ENCODE assay signal across 12 cellular contexts in the genomic region with DNA sequence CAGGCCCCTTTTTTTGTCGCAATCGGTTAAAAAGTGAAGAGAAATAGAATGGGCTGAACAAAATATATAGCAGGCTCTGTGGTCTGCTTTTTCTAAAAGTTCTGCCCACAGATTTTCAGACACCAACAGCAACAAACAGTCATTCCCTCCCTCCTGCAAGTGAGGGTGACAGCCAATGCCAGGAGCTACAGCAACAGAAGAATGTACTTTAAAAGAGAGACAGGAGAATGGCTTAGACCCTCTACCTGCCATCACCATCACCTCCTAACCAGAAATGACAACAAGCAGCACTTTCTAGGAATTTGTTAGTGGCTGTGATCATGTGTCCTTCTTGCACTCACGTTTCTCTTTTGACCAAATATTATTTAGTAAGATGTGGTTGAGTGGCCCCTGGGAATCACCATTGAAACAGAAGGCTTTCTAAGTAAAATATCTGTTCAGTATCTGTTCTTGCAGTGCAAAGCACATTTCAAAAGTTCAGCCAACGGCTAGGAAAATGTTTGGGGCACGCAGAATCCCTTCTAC.
DNase-seq lines count a peak whose midpoint lies in the region; ATAC-seq and TF ChIP-seq lines count a peak whose summit lies in the region.
"Had no signal": no experiment of that assay in that cellular context is flagged by ENCODE, and none has a peak within 500 bp of the region (broad histone marks: within the 10 kb centered on the region; RNA-seq: fewer than 3 reads in every experiment).

No MANE protein-coding gene starts in this region.

- H3K27ac ChIP-seq in caudate nucleus (ENCODE audit: low read depth, low read length) = peak overlapping the region; percentile 71
- no peak overlapping the region for H3K27ac ChIP-seq in upper lobe of left lung
- H3K27ac ChIP-seq in aorta (ENCODE audit: low read depth in 1 of 2, low read length in 2 of 2) = no peak overlapping the region

- DNase-seq in stimulated activated naive CD8-positive, alpha-beta T cell treated with anti-CD3 and anti-CD28 coated beads, Interleukin-15, amount 100 ng/mL, for 72 hours = no peak
- DNase-seq in stimulated activated naive CD8-positive, alpha-beta T cell treated with anti-CD3 and anti-CD28 coated beads, Interleukin-15, Interleukin-2, amounts not matched to agents 100 U/mL and 50 U/mL, for 24 hours = no peak
- DNase-seq in caudate nucleus (lab: John Stamatoyannopoulos, UW) = no peak
- no peak for DNase-seq in NCI-H1436 treated with DMSO at 0.1 percent for 48 hours (lab: John Stamatoyannopoulos, UW)
- DNase-seq in upper lobe of left lung = no peak
- DNase-seq in iPS-NIHi11 (ENCODE audit: low spot score) = no peak
- DNase-seq in aorta = no peak
- DNase-seq: H9, NCI-H2227 treated with DMSO at 0.1 percent for 48 hours, T1000 had no signal

- no peak for TF ChIP-seq CTCF in upper lobe of left lung (IDR thresholded peaks at IDR 0.05)

- H3K4me1 Mint-ChIP-seq in stimulated activated naive CD8-positive, alpha-beta T cell treated with anti-CD3 and anti-CD28 coated beads, Interleukin-15, amount 100 ng/mL, for 72 hours = peaks cover 65% of the 10 kb centered on the region

- no peak for TF ChIP-seq POLR2A in upper lobe of left lung (IDR thresholded peaks at IDR 0.05)

- H3K4me3 ChIP-seq in upper lobe of left lung (no peak overlapping the region), aorta (ENCODE audit: low read length in 2 of 2) (no peak overlapping the region)

- TF ChIP-seq EP300 in upper lobe of left lung (IDR thresholded peaks at IDR 0.05) = no peak

- H3K4me1 ChIP-seq in upper lobe of left lung (peaks cover 23 to 33% (median 28%) of the 10 kb centered on the region in 4 donors), aorta (ENCODE audit: control insufficient read depth in 1 of 2, insufficient read depth in 2 of 2, low read length in 2 of 2) (peaks cover 7 to 11% of the 10 kb centered on the region in 2 donors)

- no peaks in the 10 kb centered on the region for H3K27me3 Mint-ChIP-seq in stimulated activated naive CD8-positive, alpha-beta T cell treated with anti-CD3 and anti-CD28 coated beads, Interleukin-15, amount 100 ng/mL, for 72 hours
- H3K27me3 Mint-ChIP-seq: brain had no signal

- H3K36me3 ChIP-seq in upper lobe of left lung (no peaks in the 10 kb centered on the region), aorta (ENCODE audit: control insufficient read depth in 1 of 2, insufficient read depth in 2 of 2, low read length in 1 of 2) (no peaks in the 10 kb centered on the region)

- 70 to 77% methylated on average over 5 of the region's 5 CpGs for WGBS in upper lobe of left lung, 2 donors
- WGBS in aorta, 2 donors = 32 to 40% methylated on average over 5 of the region's 5 CpGs

- H3K4me3 Mint-ChIP-seq in stimulated activated naive CD8-positive, alpha-beta T cell treated with anti-CD3 and anti-CD28 coated beads, Interleukin-15, amount 100 ng/mL, for 72 hours = peak overlapping the region in 1 of 2 donors; percentile 44
- H3K4me3 Mint-ChIP-seq: brain, H9 had no signal

- H3K9me3 ChIP-seq in upper lobe of left lung (no peaks in the 10 kb centered on the region), aorta (ENCODE audit: control insufficient read depth, low read length) (no peaks in the 10 kb centered on the region)

- H3K27ac Mint-ChIP-seq in stimulated activated naive CD8-positive, alpha-beta T cell treated with anti-CD3 and anti-CD28 coated beads, Interleukin-15, amount 100 ng/mL, for 72 hours = no peak overlapping the region

- no peaks in the 10 kb centered on the region for H3K9me3 Mint-ChIP-seq in stimulated activated naive CD8-positive, alpha-beta T cell treated with anti-CD3 and anti-CD28 coated beads, Interleukin-15, amount 100 ng/mL, for 72 hours
- H3K9me3 Mint-ChIP-seq: brain, H9 had no signal

- H3K27me3 ChIP-seq in upper lobe of left lung = no peaks in the 10 kb centered on the region
- no peaks in the 10 kb centered on the region for H3K27me3 ChIP-seq in aorta (ENCODE audit: control insufficient read depth in 1 of 2, insufficient read depth in 2 of 2, low read length in 1 of 2)

- ATAC-seq in stimulated activated naive CD8-positive, alpha-beta T cell treated with anti-CD3 and anti-CD28 coated beads, Interleukin-15, amount 100 ng/mL, for 72 hours = peak; percentile 49
- no peak for ATAC-seq in stimulated activated naive CD8-positive, alpha-beta T cell treated with anti-CD3 and anti-CD28 coated beads, Interleukin-15, Interleukin-2, amounts not matched to agents 100 U/mL and 50 U/mL, for 24 hours
- peak; percentile 15 for ATAC-seq in HG03064 (IDR thresholded peaks at IDR 0.05; ENCODE audit: low read depth, unreplicated experiment)
- ATAC-seq in upper lobe of left lung (ENCODE audit: low FRiP score in 2 of 2) = no peak
- no peak for ATAC-seq in aorta (ENCODE audit: low FRiP score)

- intact Hi-C loops in aorta (cut with DNase I) = loop anchor here (5.0 to 10.0 kb wide), 6 partner anchors 175 to 572 kb away; partner anchors contain the start of gene ATXN1 (in 1 of the 2)

Comparison
In these comparisons a context has a peak if more than half of its experiments do, and no peak if none do; other contexts are left out.
1. ATAC-seq: peak in stimulated activated naive CD8-positive, alpha-beta T cell treated with anti-CD3 and anti-CD28 coated beads, Interleukin-15, amount 100 ng/mL, for 72 hours (single experiment) and HG03064 (single experiment); none in stimulated activated naive CD8-positive, alpha-beta T cell treated with anti-CD3 and anti-CD28 coated beads, Interleukin-15, Interleukin-2, amounts not matched to agents 100 U/mL and 50 U/mL, for 24 hours (single experiment), upper lobe of left lung (0 of 2) and aorta (single experiment).